Comparison of ENCODE assay signal across 8 cellular contexts in the genomic region with DNA sequence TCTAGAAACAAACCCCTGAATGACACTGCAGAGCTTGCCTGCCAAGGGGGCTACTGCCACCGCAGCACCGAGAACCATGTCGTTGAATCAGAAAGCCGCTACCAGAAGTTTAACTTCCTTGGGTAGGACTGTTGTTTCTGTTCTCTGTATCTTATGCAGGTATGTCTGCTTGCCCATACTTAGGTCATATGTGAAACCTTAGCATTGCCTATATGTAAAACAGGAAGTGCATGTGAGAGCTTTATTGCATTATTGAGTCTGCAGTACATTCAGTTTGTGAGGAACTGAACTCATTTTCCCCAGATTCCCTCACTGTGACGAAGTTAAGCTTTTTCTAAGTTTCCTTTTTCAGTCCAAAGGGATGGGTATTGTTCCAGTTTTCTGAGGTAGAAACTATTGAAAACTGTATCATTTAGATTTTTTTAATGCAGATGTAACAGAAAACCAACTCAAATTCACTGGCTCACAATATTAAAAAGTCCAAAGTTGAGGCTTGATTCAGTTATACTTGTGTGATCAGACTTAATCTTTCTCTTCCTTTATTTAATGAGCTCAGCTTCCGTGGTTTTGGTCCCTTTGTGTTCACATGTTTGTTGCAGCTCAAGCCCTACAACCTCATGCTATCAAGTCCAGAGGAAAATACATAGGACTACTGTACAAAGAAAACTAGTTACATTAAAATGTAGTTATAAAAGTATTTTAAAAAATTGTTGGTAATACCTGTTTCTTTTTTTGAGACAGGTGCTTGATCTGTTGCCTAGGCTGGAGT. TPM values are rescaled to one million over a fixed set of nuclear protein-coding genes. Genes with fewer than 3 reads are reported as not detected.
DNase-seq lines count a peak whose midpoint lies in the region; ATAC-seq, FAIRE-seq and TF ChIP-seq lines count a peak whose summit lies in the region.

No MANE protein-coding gene starts in this region.

- H2AK5ac ChIP-seq in IMR-90 (ENCODE audit: low read depth, low read length) = no peak overlapping the region

- no peak overlapping the region for H3K14ac ChIP-seq in IMR-90 (replicated peaks; ENCODE audit: low read depth, low read length)

- no peak overlapping the region for H2BK15ac ChIP-seq in IMR-90 (ENCODE audit: low read depth, low read length)

- H3K9me3 ChIP-seq in IMR-90 (ENCODE audit: control insufficient read depth, insufficient read depth, low read length) = no peaks in the 10 kb centered on the region
- no peaks in the 10 kb centered on the region for H3K9me3 ChIP-seq in endothelial cell of umbilical vein (replicated peaks; ENCODE audit: control insufficient read depth, insufficient read depth, low read length)
- H3K9me3 ChIP-seq in esophagus muscularis mucosa = no peaks in the 10 kb centered on the region

- CTCF ChIA-PET in IMR-90 (lab: Yijun Ruan, JAX) (interaction anchor here (0.6 to 0.7 kb wide), 3 partner anchors 14 to 481 kb away, joined by 3 to 11 read pairs (median 4); no protein-coding TSS in a partner anchor), endothelial cell of umbilical vein (lab: Charles Lee) (interaction anchor here (0.7 to 1.4 kb wide), 9 partner anchors 31 to 206 kb away, joined by 3 to 4 read pairs (median 3); no protein-coding TSS in a partner anchor)

- H3K27me3 ChIP-seq in IMR-90 (ENCODE audit: control insufficient read depth, insufficient read depth, low read length) (no peaks in the 10 kb centered on the region), endothelial cell of umbilical vein (ENCODE audit: control insufficient read depth in 2 of 2, insufficient read depth in 2 of 2, low read length in 2 of 2) (no peaks in the 10 kb centered on the region), esophagus muscularis mucosa (no peaks in the 10 kb centered on the region)

- H3K27ac ChIP-seq in IMR-90 (ENCODE audit: insufficient read depth, low read length) (no peak overlapping the region), endothelial cell of umbilical vein (ENCODE audit: insufficient read depth, low read depth, low read length) (peak overlapping the region; percentile 51), esophagus muscularis mucosa (replicated peaks in 1 of 4) (no peak overlapping the region)

- dilution Hi-C loops in IMR-90 (cut with HindIII; ENCODE audit: low sequenced_read_pairs, unreplicated experiment) = no loop called here
- dilution Hi-C loops in endothelial cell of umbilical vein (cut with MboI; ENCODE audit: extremely low pct_ligation_motif_present, low sequenced_read_pairs) = no loop called here

- TF ChIP-seq POLR2A in IMR-90 (IDR thresholded peaks at IDR 0.05; ENCODE audit: low read depth, low read length) (no peak), endothelial cell of umbilical vein (IDR thresholded peaks at IDR 0.05; ENCODE audit: low read depth, low read length) (no peak), esophagus muscularis mucosa (IDR thresholded peaks at IDR 0.05; ENCODE audit: low read depth) (no peak)

- no peak overlapping the region for H2BK120ac ChIP-seq in IMR-90 (ENCODE audit: low read depth, low read length)

- POLR2A ChIA-PET in IMR-90 (lab: Charles Lee; ENCODE audit: unreplicated experiment) (no interaction called here), endothelial cell of umbilical vein (lab: Charles Lee) (no interaction called here)

- H3K9me1 ChIP-seq in IMR-90 (ENCODE audit: insufficient read depth, low read length) (peaks cover 8% of the 10 kb centered on the region), endothelial cell of umbilical vein (replicated peaks; ENCODE audit: control insufficient read depth, extremely low read depth, insufficient read depth, low read length) (no peaks in the 10 kb centered on the region)

- H3K79me2 ChIP-seq in endothelial cell of umbilical vein (ENCODE audit: control insufficient read depth, insufficient read depth, low read length) = peaks cover 61% of the 10 kb centered on the region

- H2BK5ac ChIP-seq in IMR-90 (ENCODE audit: low read depth, low read length, poor library complexity, severe bottlenecking) = no peak overlapping the region

- ATAC-seq in GM21526 (IDR thresholded peaks at IDR 0.05; ENCODE audit: low FRiP score, unreplicated experiment) (peak; percentile 91), IMR-90 (ENCODE audit: low read depth) (no peak)

- H3K4me3 ChIP-seq in IMR-90 (ENCODE audit: insufficient read depth, low read depth, low read length) (no peak overlapping the region), endothelial cell of umbilical vein (replicated peaks in 1 of 3; ENCODE audit: insufficient read depth in 1 of 3, low read depth in 1 of 3, low read length in 3 of 3) (no peak overlapping the region), esophagus muscularis mucosa (no peak overlapping the region)

- no peak overlapping the region for H2AK9ac ChIP-seq in IMR-90 (replicated peaks; ENCODE audit: low read depth, low read length, poor library complexity)

- H3K23ac ChIP-seq in IMR-90 (ENCODE audit: low read depth, low read length) = no peak overlapping the region

- H3K18ac ChIP-seq in IMR-90 (ENCODE audit: low read depth, low read length) = no peak overlapping the region

- H3K36me3 ChIP-seq in IMR-90 (ENCODE audit: control insufficient read depth, insufficient read depth, low read length) (peaks cover 1% of the 10 kb centered on the region), endothelial cell of umbilical vein (ENCODE audit: control insufficient read depth in 2 of 2, extremely low read depth in 1 of 2, insufficient read depth in 2 of 2, low read length in 2 of 2) (no peaks in the 10 kb centered on the region), esophagus muscularis mucosa (no peaks in the 10 kb centered on the region)

- WGBS in IMR-90 (ENCODE audit: extremely low coverage in 2 of 2, insufficient read length in 1 of 2), 2 experiments = 100% methylated on average over 1 of the region's 6 CpGs; no CpG with 5 or more reads in 1 of the 2 experiments
- 79% methylated on average over 6 of the region's 6 CpGs for WGBS in esophagus muscularis mucosa

- no peak for TF ChIP-seq EP300 in esophagus muscularis mucosa (IDR thresholded peaks at IDR 0.05)

- no peak overlapping the region for H3K4ac ChIP-seq in IMR-90 (ENCODE audit: low read depth, low read length)

- TF ChIP-seq RAD21 in IMR-90 (IDR thresholded peaks at IDR 0.05; ENCODE audit: low read length) = no peak

- intact Hi-C loops in IMR-90 (cut with micrococcal nuclease) = no loop called here
- intact Hi-C loops in endothelial cell of umbilical vein (cut with micrococcal nuclease) = no loop called here
- intact Hi-C loops in esophagus muscularis mucosa (cut with DNase I) = no loop called here

- DNase-seq in GM13976 (ENCODE audit: low spot score) = peak; percentile 59
- DNase-seq in IMR-90 = no peak
- DNase-seq in endothelial cell of umbilical vein (ENCODE audit: low read depth, low spot score) = peak; percentile 53
- no peak for DNase-seq in esophagus muscularis mucosa (ENCODE audit: extremely low spot score)
- DNase-seq in NCI-H1694 treated with DMSO at 0.1 percent for 48 hours (lab: John Stamatoyannopoulos, UW) = no peak
- no peak for DNase-seq in mucosa of gallbladder (ENCODE audit: low spot score)
- DNase-seq in HuH-7 (ENCODE audit: low spot score) = no peak

- H3K56ac ChIP-seq in IMR-90 (ENCODE audit: extremely low read depth, insufficient read depth, low read length) = no peak overlapping the region; the same call in 1 of the 2 replicates

- H2AFZ ChIP-seq in IMR-90 (replicated peaks; ENCODE audit: low read length, poor library complexity) (no peak overlapping the region), endothelial cell of umbilical vein (ENCODE audit: low read depth, low read length) (peak overlapping the region; percentile 69)

- peaks cover 2% of the 10 kb centered on the region for H3K4me1 ChIP-seq in IMR-90 (ENCODE audit: control insufficient read depth, insufficient read depth, low read length)
- peaks cover 21% of the 10 kb centered on the region for H3K4me1 ChIP-seq in endothelial cell of umbilical vein (ENCODE audit: control insufficient read depth, extremely low read depth, insufficient read depth, low read length)
- peaks cover 30 to 51% (median 35%) of the 10 kb centered on the region in 4 donors for H3K4me1 ChIP-seq in esophagus muscularis mucosa

- no peak for TF ChIP-seq CTCF in GM13976 (IDR thresholded peaks at IDR 0.05; ENCODE audit: borderline replicate concordance, control extremely low read depth, extremely low read depth, insufficient read depth, missing control alignments)
- TF ChIP-seq CTCF in IMR-90 (conservative IDR thresholded peaks at IDR 0.05; ENCODE audit: low read depth, low read length) = no peak
- no peak for TF ChIP-seq CTCF in endothelial cell of umbilical vein (IDR thresholded peaks at IDR 0.05; ENCODE audit: extremely low read depth in 1 of 2, insufficient read depth in 1 of 2, low read depth in 1 of 2, low read length in 2 of 2)
- no peak for TF ChIP-seq CTCF in esophagus muscularis mucosa (IDR thresholded peaks at IDR 0.05)

- in situ Hi-C loops in GM13976 (cut with MboI; ENCODE audit: low sequenced_read_pairs, unreplicated experiment) = no loop called here
- in situ Hi-C loops in IMR-90 (cut with MboI; ENCODE audit: low sequenced_read_pairs) = no loop called here

- no peak for FAIRE-seq in endothelial cell of umbilical vein (lab: Jason Lieb, UNC)

- H4K20me1 ChIP-seq in IMR-90 (ENCODE audit: insufficient read depth, low read length) (peaks cover 61% of the 10 kb centered on the region; the same call in 1 of the 2 replicates), endothelial cell of umbilical vein (replicated peaks; ENCODE audit: control insufficient read depth, extremely low read depth, insufficient read depth, low read length) (peaks cover 6% of the 10 kb centered on the region)

- peak overlapping the region; percentile 12; the same call in 1 of the 2 replicates for H3K4me2 ChIP-seq in IMR-90 (ENCODE audit: low read depth, low read length)
- H3K4me2 ChIP-seq in endothelial cell of umbilical vein (ENCODE audit: insufficient read depth, low read length) = peak overlapping the region; percentile 76

- no peak overlapping the region for H4K5ac ChIP-seq in IMR-90 (ENCODE audit: low read depth, low read length)

- H3K9ac ChIP-seq in IMR-90 (ENCODE audit: low read depth, low read length) (no peak overlapping the region), endothelial cell of umbilical vein (replicated peaks; ENCODE audit: extremely low read depth, insufficient read depth, low read length) (peak overlapping the region; percentile 22)

- H3K79me1 ChIP-seq in IMR-90 (ENCODE audit: low read depth in 1 of 2, low read length in 2 of 2) = peaks cover 25 to 77% of the 10 kb centered on the region in 2 experiments

- no TSS peak for BruUV-seq in IMR-90 (replicated peaks; lab: Mats Ljungman, UMichigan)
- BruUV-seq in endothelial cell of umbilical vein (replicated peaks; lab: Mats Ljungman, UMichigan) = no TSS peak

- no peak overlapping the region for H2BK20ac ChIP-seq in IMR-90 (ENCODE audit: low read depth, low read length)

- no peak overlapping the region for H4K91ac ChIP-seq in IMR-90 (ENCODE audit: insufficient read depth, low read depth, low read length)

- H4K8ac ChIP-seq in IMR-90 (ENCODE audit: low read depth in 2 of 2, low read length in 2 of 2) = no peak overlapping the region

RNA-seq across cellular contexts. Expression of gene FBXO34, which starts 6.9 kb away (rescaled TPM):
- 27.8 and 35.1 TPM in 2 replicates for total RNA-seq in IMR-90 (2012; rRNA removed)
- 13.2 and 15.4 TPM in 2 replicates for polyA plus RNA-seq in IMR-90 (2012; rRNA removed)
- 6.2 and 8.7 TPM in 2 replicates for polyA plus RNA-seq in IMR-90 (2012; cell fraction: cytosol; rRNA removed)
- polyA plus RNA-seq in IMR-90 (2012; cell fraction: nucleus; rRNA removed; ENCODE audit: low replicate concordance) = 6.1 and 20.6 TPM in 2 replicates
- total RNA-seq in endothelial cell of umbilical vein = 14.2 and 16.5 TPM in 2 replicates
- polyA plus RNA-seq in endothelial cell of umbilical vein = 6.8 and 8.5 TPM in 2 replicates
- 9.9 and 10.7 TPM in 2 replicates for polyA plus RNA-seq in endothelial cell of umbilical vein (2011; cell fraction: cytosol; rRNA removed)
- 37.5 and 37.9 TPM in 2 replicates for polyA plus RNA-seq in endothelial cell of umbilical vein (2011; cell fraction: nucleus; rRNA removed)
- polyA plus RNA-seq in endothelial cell of umbilical vein (2012) = 10.8 and 12.1 TPM in 2 replicates
- polyA minus RNA-seq in endothelial cell of umbilical vein = 15.7 and 16.7 TPM in 2 replicates
- 7.7 TPM for polyA minus RNA-seq in endothelial cell of umbilical vein (2011; cell fraction: cytosol; rRNA and poly(A)+ RNA removed)
- polyA minus RNA-seq in endothelial cell of umbilical vein (2011; cell fraction: nucleus; rRNA and poly(A)+ RNA removed) = 23.4 and 27.9 TPM in 2 replicates
- 10 to 100 TPM; 16.2 to 22.0 (median 20.4) TPM for total RNA-seq in esophagus muscularis mucosa
- 27.0 TPM for total RNA-seq in mucosa of gallbladder

Comparison
In these comparisons a context has a peak if more than half of its experiments do, and no peak if none do; other contexts are left out.
1. DNase-seq: peak in GM13976 (single experiment) and endothelial cell of umbilical vein (single experiment); none in IMR-90 (single experiment), esophagus muscularis mucosa (single experiment), NCI-H1694 treated with DMSO at 0.1 percent for 48 hours (single experiment), mucosa of gallbladder (single experiment) and HuH-7 (single experiment).